In the genomic region with DNA sequence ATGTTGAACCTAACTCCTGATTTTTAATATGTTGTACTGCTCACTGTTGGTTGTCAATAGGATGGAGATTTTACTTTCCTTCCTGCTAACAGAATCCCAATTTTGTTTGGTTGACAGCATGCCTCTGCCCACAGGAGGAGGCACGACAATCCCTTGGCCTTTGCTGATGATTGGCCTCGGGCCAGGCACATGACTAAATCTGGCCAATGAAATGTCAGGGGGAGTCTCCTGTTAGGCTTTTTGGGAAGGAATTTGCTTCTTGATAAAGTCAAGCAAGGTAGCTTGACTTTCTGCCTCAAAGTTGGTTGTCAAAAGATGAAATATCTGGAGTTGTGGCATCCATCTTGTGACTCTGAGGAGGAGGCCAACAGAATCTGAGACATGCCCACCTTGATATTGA, we compare ENCODE assay signal across 23 cellular contexts. TPM values are rescaled to one million over a fixed set of nuclear protein-coding genes. Genes with fewer than 3 reads are reported as not detected.
"Had no signal": no experiment of that assay in that cellular context is flagged by ENCODE, and none has a peak within 500 bp of the region (broad histone marks: within the 10 kb centered on the region; RNA-seq: fewer than 3 reads in every experiment).

No MANE protein-coding gene starts in this region.

- H3K27ac Mint-ChIP-seq: activated CD8-positive, alpha-beta T cell treated with anti-CD3 and anti-CD28 coated beads, Interleukin-2, amount 10 ng/mL, durations not matched to agents 7 days and 5 days; activated naive CD4-positive, alpha-beta T cell treated with anti-CD3 and anti-CD28 coated beads, Interleukin-2, amount 50 U/mL, for 24 hours; T-cell had no signal

- ATAC-seq: activated CD4-positive, CD25-positive, alpha-beta regulatory T cell treated with anti-CD3 and anti-CD28 coated beads, Interleukin-2, amount 50 U/mL, for 24 hours; activated CD8-positive, alpha-beta T cell treated with anti-CD3 and anti-CD28 coated beads, Interleukin-2, amount 10 ng/mL, durations not matched to agents 7 days and 5 days; body of pancreas; Right ventricle myocardium inferior; T-cell had no signal

- H3K9me3 ChIP-seq: ascending aorta, body of pancreas had no signal

- H3K36me3 Mint-ChIP-seq: activated naive CD4-positive, alpha-beta T cell treated with anti-CD3 and anti-CD28 coated beads, Interleukin-2, amount 50 U/mL, for 24 hours; T-cell had no signal

- H3K27ac ChIP-seq: ascending aorta, SK-N-MC, WERI-Rb-1 had no signal

- H3K4me3 ChIP-seq: ascending aorta, body of pancreas, SK-N-MC had no signal

- H3K27me3 ChIP-seq: ascending aorta, body of pancreas had no signal

- H3K4me1 ChIP-seq: ascending aorta had no signal

- H3K4me1 Mint-ChIP-seq: activated naive CD4-positive, alpha-beta T cell treated with anti-CD3 and anti-CD28 coated beads, Interleukin-2, amount 50 U/mL, for 24 hours; central memory CD8-positive, alpha-beta T cell had no signal

- H3K9me3 Mint-ChIP-seq: activated naive CD4-positive, alpha-beta T cell treated with anti-CD3 and anti-CD28 coated beads, Interleukin-2, amount 50 U/mL, for 24 hours; central memory CD8-positive, alpha-beta T cell; T-cell had no signal

- DNase-seq: activated CD4-positive, alpha-beta T cell treated with anti-CD3 and anti-CD28 coated beads for 48 hours; activated CD4-positive, alpha-beta T cell treated with anti-CD3 and anti-CD28 coated beads, Interleukin-2, amount 50 U/mL, for 4 hours; activated CD8-positive, alpha-beta memory T cell treated with anti-CD3 and anti-CD28 coated beads, Interleukin-2, amount 50 U/mL, for 48 hours; activated CD8-positive, alpha-beta T cell treated with anti-CD3 and anti-CD28 coated beads, Interleukin-2, amount 10 ng/mL, durations not matched to agents 7 days and 5 days; activated T-cell treated with anti-CD3 and anti-CD28 coated beads, Interleukin-2, amount 50 U/mL, for 1 hour; body of pancreas; KG1; NCI-H1105; NCI-H1436; NCI-H1694 treated with DMSO at 0.1 percent for 48 hours; NCI-H2081; NCI-H446; NCI-H524; T-cell; T-helper 2 cell; WERI-Rb-1 had no signal

- H3K4me3 Mint-ChIP-seq: activated CD8-positive, alpha-beta T cell treated with anti-CD3 and anti-CD28 coated beads, Interleukin-2, amount 10 ng/mL, durations not matched to agents 7 days and 5 days; activated naive CD4-positive, alpha-beta T cell treated with anti-CD3 and anti-CD28 coated beads, Interleukin-2, amount 50 U/mL, for 24 hours; central memory CD8-positive, alpha-beta T cell; T-cell had no signal

- H3K36me3 ChIP-seq: ascending aorta, WERI-Rb-1 had no signal

RNA-seq across cellular contexts. Expression of a gene that starts 6.8 kb away (rescaled TPM):
- total RNA-seq: LHCN-M2 had no signal
